In the genomic region with DNA sequence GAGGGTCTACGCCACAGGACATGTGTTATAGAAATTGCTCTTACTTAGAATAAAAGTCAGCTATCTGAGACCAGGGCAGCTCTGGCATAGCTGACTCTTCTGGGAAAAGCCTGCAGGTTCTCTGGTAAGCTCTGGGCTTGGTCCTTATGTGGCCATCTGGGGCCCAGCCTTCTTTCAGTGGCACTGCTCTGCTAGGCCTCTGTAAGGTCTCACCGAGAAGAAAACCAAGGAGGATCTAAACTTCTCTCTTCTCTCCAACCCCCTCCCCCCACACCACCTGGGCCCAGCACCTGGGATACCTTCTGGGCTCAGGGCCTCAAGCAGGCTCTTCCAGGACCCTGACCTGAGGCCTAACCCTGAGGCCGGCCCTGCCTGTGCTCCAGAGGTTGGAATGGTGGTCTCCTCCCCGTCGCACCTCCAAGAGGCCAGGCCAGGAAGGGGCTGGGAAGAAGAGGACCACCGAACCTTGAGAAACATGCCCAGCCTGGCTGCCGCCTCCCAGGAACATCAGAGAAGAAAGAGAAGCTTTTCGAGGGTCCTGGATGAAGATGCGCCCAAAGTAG, we compare ENCODE assay signal across 19 cellular contexts.
DNase-seq lines count a peak whose midpoint lies in the region; ATAC-seq and TF ChIP-seq lines count a peak whose summit lies in the region.
"Had no signal": no experiment of that assay in that cellular context is flagged by ENCODE, and none has a peak within 500 bp of the region (broad histone marks: within the 10 kb centered on the region; RNA-seq: fewer than 3 reads in every experiment).

No MANE protein-coding gene starts in this region.

- 94% methylated on average over 9 of the region's 9 CpGs for WGBS in right cardiac atrium
- WGBS in heart right ventricle, 2 donors, result 94 to 95% methylated on average over 9 of the region's 9 CpGs

- DNase-seq in right cardiac atrium (peak in 1 of 3 donors; percentile 51), heart right ventricle (no peak), SJSA1 (ENCODE audit: low read depth in 1 of 2, low spot score in 2 of 2) (no peak), mesothelial cell of epicardium (ENCODE audit: low spot score in 2 of 2, unreplicated experiment in 2 of 2) (no peak), upper lobe of right lung (no peak), EL (no peak), kidney tubule cell (ENCODE audit: low spot score) (no peak), inferior parietal cortex (ENCODE audit: extremely low spot score) (no peak)
- DNase-seq: CD8-positive, alpha-beta memory T cell; Kasumi-1; NCI-H1417; NCI-H187; NCI-H69; NK-92 treated with Interleukin-12 subunit alpha and Interleukin-12 subunit beta, amount 100 ng/mL, for 24 hours; SHP77 treated with DMSO at 0.1 percent for 48 hours; SK-N-SH had no signal

- intact Hi-C loops in right cardiac atrium (cut with DNase I) (loop anchor here in 3 of 4 donors (5.0 to 10.0 kb wide), 3 partner anchors 325 to 338 kb away; a partner anchor contains a TSS), heart right ventricle (cut with DNase I) (loop anchor here in 4 of 10 donors (10.0 kb wide), 2 partner anchors 325 to 335 kb away; a partner anchor contains a TSS), upper lobe of right lung (cut with DNase I) (no loop called here)

- H3K4me1 ChIP-seq in right cardiac atrium (ENCODE audit: control insufficient read depth, insufficient read depth, low read length) (peaks cover 1% of the 10 kb centered on the region), heart right ventricle (peaks cover 0 to 9% (median 0%) of the 10 kb centered on the region in 9 donors), SJSA1 (replicated peaks) (peaks cover 80% of the 10 kb centered on the region), upper lobe of right lung (no peaks in the 10 kb centered on the region)

- H3K36me3 ChIP-seq in heart right ventricle (no peaks in the 10 kb centered on the region), SJSA1 (no peaks in the 10 kb centered on the region), upper lobe of right lung (no peaks in the 10 kb centered on the region)
- H3K36me3 ChIP-seq: HAP-1 had no signal

- H3K9me3 Mint-ChIP-seq in mesothelial cell of epicardium, result no peaks in the 10 kb centered on the region

- H3K4me1 Mint-ChIP-seq in mesothelial cell of epicardium, result peaks cover 68% of the 10 kb centered on the region
- H3K4me1 Mint-ChIP-seq: CD8-positive, alpha-beta memory T cell had no signal

- no peaks in the 10 kb centered on the region for H3K36me3 Mint-ChIP-seq in mesothelial cell of epicardium
- H3K36me3 Mint-ChIP-seq: CD8-positive, alpha-beta memory T cell had no signal

- TF ChIP-seq CTCF in heart right ventricle (IDR thresholded peaks at IDR 0.05) (no peak), mesothelial cell of epicardium (IDR thresholded peaks at IDR 0.05; ENCODE audit: unreplicated experiment) (no peak), upper lobe of right lung (IDR thresholded peaks at IDR 0.05) (no peak)

- no peak overlapping the region for H3K4me3 Mint-ChIP-seq in mesothelial cell of epicardium
- H3K4me3 Mint-ChIP-seq: CD8-positive, alpha-beta memory T cell had no signal

- peak overlapping the region; percentile 59 for H3K27ac Mint-ChIP-seq in mesothelial cell of epicardium
- H3K27ac Mint-ChIP-seq: CD8-positive, alpha-beta memory T cell had no signal

- H3K27me3 ChIP-seq in right cardiac atrium (ENCODE audit: control insufficient read depth, insufficient read depth), result no peaks in the 10 kb centered on the region
- H3K27me3 ChIP-seq in heart right ventricle, result no peaks in the 10 kb centered on the region
- no peaks in the 10 kb centered on the region for H3K27me3 ChIP-seq in SJSA1 (replicated peaks)
- no peaks in the 10 kb centered on the region for H3K27me3 ChIP-seq in upper lobe of right lung

- H3K27me3 Mint-ChIP-seq in mesothelial cell of epicardium (ENCODE audit: low read depth), result no peaks in the 10 kb centered on the region
- H3K27me3 Mint-ChIP-seq: CD8-positive, alpha-beta memory T cell had no signal

- H3K9me3 ChIP-seq in right cardiac atrium (ENCODE audit: control insufficient read depth, low read length) (no peaks in the 10 kb centered on the region), heart right ventricle (no peaks in the 10 kb centered on the region), SJSA1 (replicated peaks) (no peaks in the 10 kb centered on the region), upper lobe of right lung (no peaks in the 10 kb centered on the region)
- H3K9me3 ChIP-seq: HAP-1, SK-N-SH had no signal

- no peak overlapping the region for H3K4me3 ChIP-seq in right cardiac atrium (ENCODE audit: low read length)
- no peak overlapping the region for H3K4me3 ChIP-seq in heart right ventricle
- H3K4me3 ChIP-seq in SJSA1, result no peak overlapping the region
- H3K4me3 ChIP-seq in upper lobe of right lung, result no peak overlapping the region
- H3K4me3 ChIP-seq: HAP-1 had no signal

- ATAC-seq in right cardiac atrium (peak; percentile 22 to 34), heart right ventricle (no peak), upper lobe of right lung (peak; percentile 37)

- H3K27ac ChIP-seq in right cardiac atrium (ENCODE audit: low read length), result no peak overlapping the region
- no peak overlapping the region for H3K27ac ChIP-seq in heart right ventricle
- H3K27ac ChIP-seq in SJSA1, result peak overlapping the region; percentile 96
- H3K27ac ChIP-seq in upper lobe of right lung, result no peak overlapping the region
- H3K27ac ChIP-seq: C4-2B, RWPE1 had no signal

Comparison
In these comparisons a context has a peak if more than half of its experiments do, and no peak if none do; other contexts are left out.
1. ATAC-seq: peak in right cardiac atrium (2 of 2) and upper lobe of right lung (single experiment); none in heart right ventricle (0 of 8).